In genomic region chr3:195859061-195859845, GRCh38 we compare ENCODE assay signal across 8 cellular contexts. TPM values are rescaled to one million over a fixed set of nuclear protein-coding genes. Genes with fewer than 3 reads are reported as not detected.
DNase-seq lines count a peak whose midpoint lies in the region; ATAC-seq, FAIRE-seq and TF ChIP-seq lines count a peak whose summit lies in the region.

No MANE protein-coding gene starts in this region.

- no peak overlapping the region for H3K4me3 Mint-ChIP-seq in MCF 10A (ENCODE audit: unreplicated experiment)

- H3K9me3 ChIP-seq in kidney (ENCODE audit: control insufficient read depth in 1 of 2, low read length in 2 of 2), result no peaks in the 10 kb centered on the region

- H3K4me3 ChIP-seq in WI38 (ENCODE audit: low read depth, low read length) (no peak overlapping the region), kidney (ENCODE audit: low read length in 2 of 2) (no peak overlapping the region)

- H3K36me3 ChIP-seq in kidney (ENCODE audit: control insufficient read depth in 1 of 2, insufficient read depth in 2 of 2, low read length in 2 of 2), result no peaks in the 10 kb centered on the region

- CTCF ChIA-PET in MCF 10A (lab: Yijun Ruan, JAX), result interaction anchor here (0.6 to 5.9 kb wide), 23 partner anchors 9 to 751 kb away, joined by 3 to 87 read pairs (median 4); no protein-coding TSS in a partner anchor

- TF ChIP-seq CTCF in WI38 (IDR thresholded peaks at IDR 0.05; ENCODE audit: low read depth, low read length) (peak; percentile 99), MCF 10A (IDR thresholded peaks at IDR 0.05; ENCODE audit: unreplicated experiment) (peak; percentile 92), kidney (IDR thresholded peaks at IDR 0.05; ENCODE audit: borderline replicate concordance, extremely low read depth, insufficient read depth) (peak; percentile 98)

- no peak overlapping the region for H3K27ac ChIP-seq in kidney (ENCODE audit: low read depth in 2 of 2, low read length in 2 of 2)

- no peak for FAIRE-seq in kidney (lab: Jason Lieb, UNC)

- POLR2A ChIA-PET in MCF 10A (lab: Yijun Ruan, JAX), result interaction anchor here (0.6 to 2.4 kb wide), 5 partner anchors 8 to 63 kb away, joined by 3 to 18 read pairs (median 4); no protein-coding TSS in a partner anchor

- H3K9me3 Mint-ChIP-seq in MCF 10A (ENCODE audit: unreplicated experiment), result no peaks in the 10 kb centered on the region

- no peak for ATAC-seq in GM21619 (IDR thresholded peaks at IDR 0.05; ENCODE audit: unreplicated experiment)

- H3K27me3 Mint-ChIP-seq in MCF 10A (ENCODE audit: insufficient read depth, unreplicated experiment), result no peaks in the 10 kb centered on the region

- peaks cover 5% of the 10 kb centered on the region for H3K36me3 Mint-ChIP-seq in MCF 10A (ENCODE audit: insufficient read depth, unreplicated experiment)

- H3K27ac Mint-ChIP-seq in MCF 10A (ENCODE audit: low read depth, unreplicated experiment), result no peak overlapping the region

- peaks cover 0 to 6% of the 10 kb centered on the region in 2 donors for H3K4me1 ChIP-seq in kidney (ENCODE audit: control insufficient read depth in 1 of 2, insufficient read depth in 1 of 2, low read depth in 1 of 2, low read length in 2 of 2)

- DNase-seq in SIG-M5 treated with dmso at 0.1 percent for 504 hours (lab: John Stamatoyannopoulos, UW; ENCODE audit: unreplicated experiment) (peak; percentile 53), SIG-M5 (lab: John Stamatoyannopoulos, UW) (no peak), NCI-H1930 (lab: John Stamatoyannopoulos, UW) (peak; percentile 55 to 56), MCF 10A (ENCODE audit: unreplicated experiment) (peak; percentile 75), kidney (peak; percentile 75)
- peak; percentile 71 to 78 for DNase-seq in stimulated activated CD4-positive, alpha-beta T cell treated with anti-CD3 and anti-CD28 coated beads, Interleukin-1b, Interleukin-23, amount 100 ng/mL, for 4 hours (ENCODE audit: low read depth in 2 of 2)

- peaks cover 14% of the 10 kb centered on the region for H3K4me1 Mint-ChIP-seq in MCF 10A (ENCODE audit: insufficient read depth, unreplicated experiment)

- BruUV-seq in MCF 10A (replicated peaks; lab: Mats Ljungman, UMichigan), result no TSS peak

- intact Hi-C loops in MCF 10A (cut with micrococcal nuclease), result loop anchor here (1.0 to 5.0 kb wide), 4 partner anchors 35 to 658 kb away; partner anchors contain the start of gene SMCO1
- intact Hi-C loops in kidney (cut with DNase I), result no loop called here

- no peak overlapping the region for H3K9ac ChIP-seq in kidney (ENCODE audit: low read length in 2 of 2)

RNA-seq across cellular contexts. Expression of gene MUC4, which starts 47.5 kb away (rescaled TPM):
- not detected in 2 replicates for total RNA-seq in MCF 10A (2022)
- total RNA-seq in kidney, result 0.19 TPM
- polyA plus RNA-seq in kidney (ENCODE audit: insufficient read depth, low read depth, low replicate concordance), result not detected

RNA-seq across cellular contexts. Expression of gene TNK2, which starts 49.1 kb away (rescaled TPM):
- total RNA-seq in MCF 10A (2022) (56.1 and 75.8 TPM in 2 replicates), kidney (42.5 TPM)
- 14.7 TPM for polyA plus RNA-seq in kidney (ENCODE audit: insufficient read depth, low read depth, low replicate concordance)
